ENCODE assay signal across 29 cellular contexts in genomic region chr10:16361086-16361485, GRCh38.
"Had no signal": no experiment of that assay in that cellular context is flagged by ENCODE, and none has a peak within 500 bp of the region (broad histone marks: within the 10 kb centered on the region; RNA-seq: fewer than 3 reads in every experiment).

No MANE protein-coding gene starts in this region.

- H3K27ac ChIP-seq: ovary, parathyroid adenoma, psoas muscle, right lobe of liver, sigmoid colon, stomach, thoracic aorta, thyroid gland, tibial nerve, upper lobe of left lung, uterus had no signal

- H3K4me3 ChIP-seq: ovary, psoas muscle, right lobe of liver, sigmoid colon, stomach, thoracic aorta, thyroid gland, tibial nerve, upper lobe of left lung, uterus had no signal

- H3K27me3 Mint-ChIP-seq: progenitor cell of endocrine pancreas had no signal

- H3K79me2 ChIP-seq: parathyroid adenoma had no signal

- H3K4me1 Mint-ChIP-seq: naive B cell; naive thymus-derived CD8-positive, alpha-beta T cell; nephron progenitor cell; neural crest cell; stimulated activated effector memory CD8-positive, alpha-beta T cell treated with anti-CD3 and anti-CD28 coated beads, Interleukin-12 subunit alpha, Interleukin-12 subunit beta, amount 100 ng/mL, for 72 hours; stimulated activated naive B cell treated with anti-CD40 and anti-IgM and Interleukin-4, amounts not matched to agents 10 μg/mL and 1 μg/mL and 100 μg/mL, for 72 hours had no signal

- H3K4me1 ChIP-seq: parathyroid adenoma, psoas muscle, right lobe of liver, sigmoid colon, stomach, thyroid gland, tibial nerve, upper lobe of left lung, uterus had no signal

- FAIRE-seq: small intestine had no signal

- H3K27ac Mint-ChIP-seq: naive B cell; naive thymus-derived CD8-positive, alpha-beta T cell; natural killer cell treated with Interleukin-12 subunit alpha and Interleukin-12 subunit beta and Interleukin-15 and Interleukin-18, amount 100 ng/mL, for 72 hours; nephron progenitor cell; progenitor cell of endocrine pancreas; stimulated activated effector memory CD8-positive, alpha-beta T cell treated with anti-CD3 and anti-CD28 coated beads, Interleukin-12 subunit alpha, Interleukin-12 subunit beta, amount 100 ng/mL, for 72 hours; stimulated activated naive B cell treated with anti-CD40 and anti-IgM and Interleukin-4, amounts not matched to agents 10 μg/mL and 1 μg/mL and 100 μg/mL, for 72 hours had no signal

- H3K9me3 ChIP-seq: ovary, psoas muscle, right lobe of liver, thyroid gland, upper lobe of left lung, uterus had no signal

- H3K9me3 Mint-ChIP-seq: natural killer cell treated with Interleukin-12 subunit alpha and Interleukin-12 subunit beta and Interleukin-15 and Interleukin-18, amount 100 ng/mL, for 72 hours; neural crest cell; stimulated activated effector memory CD8-positive, alpha-beta T cell treated with anti-CD3 and anti-CD28 coated beads, Interleukin-12 subunit alpha, Interleukin-12 subunit beta, amount 100 ng/mL, for 72 hours had no signal

- H3K27me3 ChIP-seq: ovary, right lobe of liver, sigmoid colon, stomach, thyroid gland, tibial nerve, upper lobe of left lung, uterus had no signal

- H3K4me3 Mint-ChIP-seq: naive thymus-derived CD8-positive, alpha-beta T cell; natural killer cell treated with Interleukin-12 subunit alpha and Interleukin-12 subunit beta and Interleukin-15 and Interleukin-18, amount 100 ng/mL, for 72 hours; nephron progenitor cell; neural crest cell; stimulated activated effector memory CD8-positive, alpha-beta T cell treated with anti-CD3 and anti-CD28 coated beads, Interleukin-12 subunit alpha, Interleukin-12 subunit beta, amount 100 ng/mL, for 72 hours; stimulated activated naive B cell treated with anti-CD40 and anti-IgM and Interleukin-4, amounts not matched to agents 10 μg/mL and 1 μg/mL and 100 μg/mL, for 72 hours had no signal

- ATAC-seq: naive thymus-derived CD8-positive, alpha-beta T cell; natural killer cell treated with Interleukin-12 subunit alpha and Interleukin-12 subunit beta and Interleukin-15 and Interleukin-18, amount 100 ng/mL, for 72 hours; psoas muscle; right cardiac atrium; right lobe of liver; stimulated activated effector memory CD8-positive, alpha-beta T cell treated with anti-CD3 and anti-CD28 coated beads, Interleukin-12 subunit alpha, Interleukin-12 subunit beta, amount 100 ng/mL, for 72 hours; stimulated activated naive B cell treated with anti-CD40 and anti-IgM and Interleukin-4, amounts not matched to agents 10 μg/mL and 1 μg/mL and 100 μg/mL, for 72 hours had no signal

- H3K36me3 Mint-ChIP-seq: naive B cell; natural killer cell treated with Interleukin-12 subunit alpha and Interleukin-12 subunit beta and Interleukin-15 and Interleukin-18, amount 100 ng/mL, for 72 hours; stimulated activated effector memory CD8-positive, alpha-beta T cell treated with anti-CD3 and anti-CD28 coated beads, Interleukin-12 subunit alpha, Interleukin-12 subunit beta, amount 100 ng/mL, for 72 hours; stimulated activated naive B cell treated with anti-CD40 and anti-IgM and Interleukin-4, amounts not matched to agents 10 μg/mL and 1 μg/mL and 100 μg/mL, for 72 hours had no signal

- H3K9ac ChIP-seq: parathyroid adenoma had no signal

- H2AFZ ChIP-seq: parathyroid adenoma had no signal

- DNase-seq: naive B cell; naive thymus-derived CD8-positive, alpha-beta T cell; nephron progenitor cell; occipital lobe; ovary; posterior cingulate gyrus; psoas muscle; right cardiac atrium; right lobe of liver; sigmoid colon; small intestine; stimulated activated CD4-positive, alpha-beta T cell treated with anti-CD3 and anti-CD28 coated beads, Interleukin-15, amount 100 ng/mL, for 24 hours; stimulated activated CD4-positive, alpha-beta T cell treated with anti-CD3 and anti-CD28 coated beads, Interleukin-2, amount 100 ng/mL, for 24 hours; stimulated activated CD4-positive, alpha-beta T cell treated with anti-CD3 and anti-CD28 coated beads, Interleukin-2, amount 100 ng/mL, for 48 hours; stimulated activated CD4-positive, alpha-beta T cell treated with anti-CD3 and anti-CD28 coated beads, Interleukin-4, amount 100 ng/mL, for 24 hours; stimulated activated naive B cell treated with anti-CD40 and anti-IgM and Interleukin-4, amounts not matched to agents 10 μg/mL and 1 μg/mL and 100 μg/mL, for 72 hours; stimulated activated naive CD4-positive, alpha-beta T cell treated with Interleukin-2 at 50 U/mL for 16 hours; stomach; thyroid gland; trophoblast cell; upper lobe of left lung; uterus had no signal

- H3K36me3 ChIP-seq: ovary, right lobe of liver, sigmoid colon, stomach, thoracic aorta, thyroid gland, tibial nerve, upper lobe of left lung, uterus had no signal
